In the genomic region with DNA sequence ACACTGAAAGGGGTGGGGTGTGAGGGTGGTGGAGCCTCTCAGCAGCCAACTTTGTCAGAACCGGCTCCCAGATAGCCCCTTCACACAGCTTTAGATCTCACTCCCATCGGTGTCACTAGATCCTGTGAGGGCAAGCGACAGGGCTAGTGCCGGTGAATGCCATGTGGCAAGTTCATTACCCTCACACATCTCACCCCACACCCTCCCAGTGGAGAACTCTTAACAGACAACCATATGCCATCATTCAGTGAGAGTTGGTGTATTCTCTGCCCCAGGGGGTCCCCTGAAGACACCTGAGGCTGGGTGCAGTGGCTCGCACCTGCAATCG, we compare ENCODE assay signal across 17 cellular contexts. TPM values are rescaled to one million over a fixed set of nuclear protein-coding genes. Genes with fewer than 3 reads are reported as not detected.
A peak's percentile ranks its signal among the peaks of the same experiment; 100 is the strongest.
DNase-seq lines count a peak whose midpoint lies in the region; ATAC-seq and TF ChIP-seq lines count a peak whose summit lies in the region.
"Had no signal": no experiment of that assay in that cellular context is flagged by ENCODE, and none has a peak within 500 bp of the region (broad histone marks: within the 10 kb centered on the region; RNA-seq: fewer than 3 reads in every experiment).

No MANE protein-coding gene starts in this region.

- peak overlapping the region; percentile 86 for H3K27ac Mint-ChIP-seq in activated CD4-positive, alpha-beta T cell treated with anti-CD3 and anti-CD28 coated beads for 36 hours
- H3K27ac Mint-ChIP-seq in effector memory CD8-positive, alpha-beta T cell, result peak overlapping the region; percentile 91 to 93
- H3K27ac Mint-ChIP-seq in stimulated activated naive CD8-positive, alpha-beta T cell treated with anti-CD3 and anti-CD28 coated beads, Interleukin-15, Interleukin-2, amounts not matched to agents 100 ng/mL and 50 ng/mL, for 24 hours, result peak overlapping the region; percentile 88

- ATAC-seq in activated CD4-positive, alpha-beta T cell treated with anti-CD3 and anti-CD28 coated beads for 36 hours, result peak; percentile 12
- peak; percentile 42 for ATAC-seq in effector memory CD8-positive, alpha-beta T cell (replicated peaks)
- ATAC-seq: lower lobe of right lung had no signal

- H2AFZ ChIP-seq in SU-DHL-6 (ENCODE audit: low read depth, low read length, severe bottlenecking), result no peak overlapping the region
- H2AFZ ChIP-seq: GM23248 had no signal

- no peaks in the 10 kb centered on the region for H3K27me3 Mint-ChIP-seq in activated CD4-positive, alpha-beta T cell treated with anti-CD3 and anti-CD28 coated beads for 36 hours
- no peaks in the 10 kb centered on the region for H3K27me3 Mint-ChIP-seq in effector memory CD8-positive, alpha-beta T cell
- H3K27me3 Mint-ChIP-seq in stimulated activated naive CD8-positive, alpha-beta T cell treated with anti-CD3 and anti-CD28 coated beads, Interleukin-15, Interleukin-2, amounts not matched to agents 100 ng/mL and 50 ng/mL, for 24 hours, result no peaks in the 10 kb centered on the region

- peak overlapping the region; percentile 47 for H3K9ac ChIP-seq in SU-DHL-6 (ENCODE audit: low read length)
- H3K9ac ChIP-seq: GM23248, KMS-11 had no signal

- H3K4me2 ChIP-seq in SU-DHL-6 (ENCODE audit: low read depth, low read length, poor library complexity, severe bottlenecking), result peak overlapping the region; percentile 86
- H3K4me2 ChIP-seq: KMS-11 had no signal

- peaks cover 26% of the 10 kb centered on the region for H3K36me3 Mint-ChIP-seq in activated CD4-positive, alpha-beta T cell treated with anti-CD3 and anti-CD28 coated beads for 36 hours (ENCODE audit: low read depth)
- H3K36me3 Mint-ChIP-seq in effector memory CD8-positive, alpha-beta T cell (ENCODE audit: insufficient read depth), result peaks cover 38% of the 10 kb centered on the region
- H3K36me3 Mint-ChIP-seq in stimulated activated naive CD8-positive, alpha-beta T cell treated with anti-CD3 and anti-CD28 coated beads, Interleukin-15, Interleukin-2, amounts not matched to agents 100 ng/mL and 50 ng/mL, for 24 hours (ENCODE audit: low read depth), result peaks cover 6% of the 10 kb centered on the region

- no peaks in the 10 kb centered on the region for H3K36me3 ChIP-seq in SU-DHL-6 (ENCODE audit: low read length)
- H3K36me3 ChIP-seq: lower lobe of right lung, upper lobe of left lung had no signal

- intact Hi-C loops in activated CD4-positive, alpha-beta T cell treated with anti-CD3 and anti-CD28 coated beads for 36 hours (cut with DNase I, micrococcal nuclease), result no loop called here

- no peaks in the 10 kb centered on the region for H3K9me3 Mint-ChIP-seq in activated CD4-positive, alpha-beta T cell treated with anti-CD3 and anti-CD28 coated beads for 36 hours (ENCODE audit: low read depth)
- no peaks in the 10 kb centered on the region for H3K9me3 Mint-ChIP-seq in effector memory CD8-positive, alpha-beta T cell
- H3K9me3 Mint-ChIP-seq in stimulated activated naive CD8-positive, alpha-beta T cell treated with anti-CD3 and anti-CD28 coated beads, Interleukin-15, Interleukin-2, amounts not matched to agents 100 ng/mL and 50 ng/mL, for 24 hours, result no peaks in the 10 kb centered on the region

- H3K9me3 ChIP-seq in SU-DHL-6 (ENCODE audit: insufficient read depth, low read length), result no peaks in the 10 kb centered on the region
- H3K9me3 ChIP-seq: lower lobe of right lung, upper lobe of left lung had no signal

- H3K9me2 ChIP-seq in SU-DHL-6 (replicated peaks; ENCODE audit: insufficient read depth, low read length), result no peaks in the 10 kb centered on the region

- no peak for DNase-seq in activated CD4-positive, alpha-beta T cell treated with anti-CD3 and anti-CD28 coated beads for 36 hours
- no peak for DNase-seq in activated CD4-positive, alpha-beta T cell treated with anti-CD3 and anti-CD28 coated beads for 4 hours
- no peak for DNase-seq in effector memory CD8-positive, alpha-beta T cell
- DNase-seq in GF-D8 (lab: John Stamatoyannopoulos, UW) (no peak), NCI-H446 treated with DMSO at 0.1 percent for 48 hours (lab: John Stamatoyannopoulos, UW) (no peak), SIG-M5 treated with dmso at 0.1 percent for 504 hours (lab: John Stamatoyannopoulos, UW; ENCODE audit: unreplicated experiment) (no peak)
- DNase-seq: ACHN; activated CD4-positive, CD25-positive, alpha-beta regulatory T cell treated with anti-CD3 and anti-CD28 coated beads, Interleukin-2, amount 50 U/mL, for 72 hours; DMS79 treated with DMSO at 0.1 percent for 48 hours; GM23248; lower lobe of right lung; NCI-H187; upper lobe of left lung had no signal

- no peaks in the 10 kb centered on the region for H4K20me1 ChIP-seq in SU-DHL-6 (ENCODE audit: low read depth, low read length)

- no peak for TF ChIP-seq CTCF in SU-DHL-6 (IDR thresholded peaks at IDR 0.05; ENCODE audit: insufficient read depth, low read length, poor library complexity, severe bottlenecking)

- POLR2A ChIA-PET in activated CD4-positive, alpha-beta T cell treated with anti-CD3 and anti-CD28 coated beads for 36 hours (lab: Charles Lee), result interaction anchor here (0.7 to 1.3 kb wide), 2 partner anchors 11 to 15 kb away, joined by 4 to 5 read pairs; a partner anchor contains a TSS

- peaks cover 61% of the 10 kb centered on the region for H3K79me2 ChIP-seq in SU-DHL-6 (ENCODE audit: insufficient read depth, low read length)

- peaks cover 45% of the 10 kb centered on the region for H3K4me1 Mint-ChIP-seq in activated CD4-positive, alpha-beta T cell treated with anti-CD3 and anti-CD28 coated beads for 36 hours
- H3K4me1 Mint-ChIP-seq in effector memory CD8-positive, alpha-beta T cell (ENCODE audit: low read depth in 2 of 2), result peaks cover 20 to 44% of the 10 kb centered on the region in 2 donors
- peaks cover 58% of the 10 kb centered on the region for H3K4me1 Mint-ChIP-seq in stimulated activated naive CD8-positive, alpha-beta T cell treated with anti-CD3 and anti-CD28 coated beads, Interleukin-15, Interleukin-2, amounts not matched to agents 100 ng/mL and 50 ng/mL, for 24 hours (ENCODE audit: low read depth)

- H3K27ac ChIP-seq in SU-DHL-6 (ENCODE audit: low read depth, low read length), result peak overlapping the region; percentile 100
- H3K27ac ChIP-seq: GM23248, KMS-11, lower lobe of right lung, SK-N-MC, upper lobe of left lung had no signal

- H3K4me3 ChIP-seq in SU-DHL-6 (ENCODE audit: insufficient read depth, low read length, poor library complexity, severe bottlenecking), result no peak overlapping the region
- H3K4me3 ChIP-seq: GM23248, lower lobe of right lung, SK-N-MC, upper lobe of left lung had no signal

- H3F3A ChIP-seq in SU-DHL-6 (ENCODE audit: insufficient read depth), result peaks cover 35% of the 10 kb centered on the region

- H3K4me3 Mint-ChIP-seq in activated CD4-positive, alpha-beta T cell treated with anti-CD3 and anti-CD28 coated beads for 36 hours, result peak overlapping the region; percentile 72
- peak overlapping the region; percentile 82 for H3K4me3 Mint-ChIP-seq in effector memory CD8-positive, alpha-beta T cell
- peak overlapping the region; percentile 81 for H3K4me3 Mint-ChIP-seq in stimulated activated naive CD8-positive, alpha-beta T cell treated with anti-CD3 and anti-CD28 coated beads, Interleukin-15, Interleukin-2, amounts not matched to agents 100 ng/mL and 50 ng/mL, for 24 hours

- CTCF ChIA-PET in activated CD4-positive, alpha-beta T cell treated with anti-CD3 and anti-CD28 coated beads for 36 hours (lab: Charles Lee), result interaction anchor here (0.8 to 1.7 kb wide), 4 partner anchors 11 to 195 kb away, joined by 3 to 5 read pairs (median 4); a partner anchor contains a TSS

- H3K27me3 ChIP-seq in SU-DHL-6 (ENCODE audit: low read length), result no peaks in the 10 kb centered on the region
- H3K27me3 ChIP-seq: upper lobe of left lung had no signal

RNA-seq across cellular contexts. Expression of a gene that starts 15.3 kb away (rescaled TPM):
- 100 to 1,000 TPM; 183 to 233 TPM for total RNA-seq in activated CD4-positive, alpha-beta T cell treated with anti-CD3 and anti-CD28 coated beads for 36 hours
